8 cellular contexts compared by ENCODE assay signal in the genomic region with DNA sequence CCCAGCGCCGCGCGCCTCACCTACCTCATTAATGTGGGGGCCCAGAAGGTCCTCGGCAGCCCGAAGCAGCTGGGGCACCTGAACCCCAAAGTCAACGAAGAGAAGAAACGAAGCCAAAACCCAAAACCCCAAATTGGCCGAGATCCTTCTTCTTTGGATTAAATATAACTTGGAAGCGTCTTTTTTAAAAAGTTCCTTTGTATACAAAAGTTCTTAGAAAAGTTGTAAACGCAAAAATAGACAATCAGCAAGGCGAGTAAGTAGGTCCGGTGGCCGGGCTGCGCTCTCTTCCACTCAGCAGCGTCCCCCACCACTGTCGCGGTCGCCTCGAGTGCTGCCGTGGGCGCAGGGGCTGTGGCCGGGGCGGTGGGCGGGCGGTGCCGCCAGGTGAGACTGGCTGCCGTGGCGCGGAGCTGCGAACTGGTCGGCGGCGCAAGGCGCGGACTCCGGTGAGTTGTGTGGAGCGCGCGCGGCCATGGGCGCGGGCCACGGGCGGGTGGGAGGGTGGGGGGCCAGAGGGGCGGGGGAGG. TPM values are rescaled to one million over a fixed set of nuclear protein-coding genes. Genes with fewer than 3 reads are reported as not detected.
DNase-seq lines count a peak whose midpoint lies in the region; ATAC-seq and TF ChIP-seq lines count a peak whose summit lies in the region.

No MANE protein-coding gene starts in this region.

- H3K23ac ChIP-seq in neuronal stem cell (ENCODE audit: low read depth, low read length, poor library complexity) = peak overlapping the region; percentile 88

- H4K8ac ChIP-seq in neuronal stem cell (ENCODE audit: low read depth, low read length) = no peak overlapping the region

- H4K91ac ChIP-seq in neuronal stem cell (ENCODE audit: low read depth, low read length, poor library complexity) = no peak overlapping the region

- no peaks in the 10 kb centered on the region for H3K79me1 ChIP-seq in neuronal stem cell (ENCODE audit: low read depth, low read length)

- no peak overlapping the region for H2BK12ac ChIP-seq in neuronal stem cell (ENCODE audit: low read length)

- ATAC-seq in GM18520 (IDR thresholded peaks at IDR 0.05; ENCODE audit: unreplicated experiment) = peak; percentile 11

- no CpG with 5 or more reads among the region's 46 CpGs for WGBS in neuronal stem cell (ENCODE audit: extremely low coverage in 2 of 2, insufficient read length in 2 of 2, insufficient replicate concordance in 1 of 2), 2 donors

- H2AK5ac ChIP-seq in neuronal stem cell (ENCODE audit: low read depth, low read length) = peak overlapping the region; percentile 86

- H2BK5ac ChIP-seq in neuronal stem cell (ENCODE audit: low read length) = no peak overlapping the region

- H3K4me3 ChIP-seq in HAP-1 (peak overlapping the region; percentile 46), epithelial cell of esophagus (ENCODE audit: low read length) (peak overlapping the region; percentile 88), neuronal stem cell (ENCODE audit: low read length in 2 of 2) (peak overlapping the region; percentile 28 to 83)

- H3K9me3 ChIP-seq in HAP-1 (peaks cover 12% of the 10 kb centered on the region; the same call in 1 of the 2 replicates), neuronal stem cell (replicated peaks in 1 of 2; ENCODE audit: control insufficient read depth in 2 of 2, insufficient read depth in 1 of 2, low read depth in 1 of 2, low read length in 2 of 2) (no peaks in the 10 kb centered on the region)

- H3K27me3 ChIP-seq in HAP-1 (ENCODE audit: low read depth) (peaks cover 13% of the 10 kb centered on the region), neuronal stem cell (ENCODE audit: control insufficient read depth in 3 of 3, insufficient read depth in 3 of 3, low read depth in 1 of 3, low read length in 3 of 3) (peaks cover 25 to 79% (median 58%) of the 10 kb centered on the region in 3 experiments)

- DNase-seq in HAP-1 (ENCODE audit: low spot score in 2 of 2) (no peak), NCI-H748 treated with DMSO at 0.1 percent for 48 hours (lab: John Stamatoyannopoulos, UW) (peak; percentile 63), epithelial cell of esophagus (ENCODE audit: low read depth) (no peak), neuronal stem cell (ENCODE audit: low spot score) (no peak), kidney tubule cell (ENCODE audit: low spot score) (no peak), cerebellum (ENCODE audit: low spot score) (no peak)
- no peak for DNase-seq in stimulated activated naive CD4-positive, alpha-beta T cell (lab: John Stamatoyannopoulos, UW)

- H3K18ac ChIP-seq in neuronal stem cell (ENCODE audit: low read length) = peak overlapping the region; percentile 96

- H3K27ac ChIP-seq in neuronal stem cell (replicated peaks; ENCODE audit: low read length) = no peak overlapping the region

- no peak for TF ChIP-seq CTCF in epithelial cell of esophagus (IDR thresholded peaks at IDR 0.05; ENCODE audit: insufficient read depth, low read depth, low read length, missing control alignments)

- H2AFZ ChIP-seq in neuronal stem cell (ENCODE audit: low read length) = peak overlapping the region; percentile 85

- H3K14ac ChIP-seq in neuronal stem cell (ENCODE audit: low read length) = no peak overlapping the region

- H2BK15ac ChIP-seq in neuronal stem cell (ENCODE audit: low read length) = peak overlapping the region; percentile 74

- peaks cover 9% of the 10 kb centered on the region for H3K36me3 ChIP-seq in HAP-1 (replicated peaks)
- H3K36me3 ChIP-seq in neuronal stem cell (replicated peaks in 1 of 2; ENCODE audit: control insufficient read depth in 2 of 2, insufficient read depth in 2 of 2, low read length in 2 of 2) = no peaks in the 10 kb centered on the region

- in situ Hi-C loops in HAP-1 (cut with MboI; ENCODE audit: low sequenced_read_pairs) = no loop called here

- H2BK120ac ChIP-seq in neuronal stem cell (ENCODE audit: low read depth, low read length) = no peak overlapping the region

- no peak overlapping the region for H3K4ac ChIP-seq in neuronal stem cell (ENCODE audit: low read length)

- peak overlapping the region; percentile 95 for H3K4me2 ChIP-seq in neuronal stem cell (ENCODE audit: insufficient read depth, low read length, poor library complexity, severe bottlenecking)

- peak overlapping the region; percentile 90 for H3K9ac ChIP-seq in neuronal stem cell (ENCODE audit: low read depth, low read length, poor library complexity)

- peaks cover 2% of the 10 kb centered on the region; the same call in 1 of the 2 replicates for H3K4me1 ChIP-seq in HAP-1
- H3K4me1 ChIP-seq in neuronal stem cell (ENCODE audit: control insufficient read depth in 2 of 2, insufficient read depth in 1 of 2, low read depth in 1 of 2, low read length in 2 of 2) = peaks cover 5% of the 10 kb centered on the region in 2 donors

RNA-seq across cellular contexts. Expression of gene KLF4, which starts 0.4 kb away (rescaled TPM):
- 1.1 TPM for polyA plus RNA-seq in neuronal stem cell (2013, experiment 1 of 2)
- polyA plus RNA-seq in neuronal stem cell (2013, experiment 2 of 2) = 1.2 TPM
- 5.4 TPM for total RNA-seq in cerebellum
